In the genomic region with DNA sequence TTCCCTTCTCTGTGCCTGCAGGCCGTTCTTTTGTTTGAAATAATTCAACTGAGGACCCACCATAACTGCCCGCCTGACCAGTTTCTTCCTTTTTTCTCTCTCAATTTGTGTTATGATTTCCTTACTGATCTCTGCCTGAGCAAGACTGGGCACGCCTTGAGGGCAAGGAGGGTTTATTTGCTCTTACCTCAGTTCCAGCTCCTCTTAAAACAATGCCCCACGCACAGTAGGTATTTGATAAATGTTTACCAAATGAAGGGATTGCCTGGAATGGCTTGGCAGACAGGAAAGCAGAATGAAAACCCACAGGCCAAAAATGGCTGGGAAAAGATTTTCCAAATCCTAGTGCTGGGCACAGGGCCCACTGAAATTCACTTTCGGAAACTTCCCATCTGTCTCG, we compare ENCODE assay signal across 18 cellular contexts. TPM values are rescaled to one million over a fixed set of nuclear protein-coding genes. Genes with fewer than 3 reads are reported as not detected.
"Had no signal": no experiment of that assay in that cellular context is flagged by ENCODE, and none has a peak within 500 bp of the region (broad histone marks: within the 10 kb centered on the region; RNA-seq: fewer than 3 reads in every experiment).

No MANE protein-coding gene starts in this region.

RNA-seq across cellular contexts. Expression of gene MICB, which starts 10.3 kb away (rescaled TPM):
- polyA plus RNA-seq: neural cell had no signal

RNA-seq across cellular contexts. Expression of gene MCCD1, which starts 41.1 kb away (rescaled TPM):
- total RNA-seq: activated CD8-positive, alpha-beta memory T cell treated with anti-CD3 and anti-CD28 coated beads, Interleukin-2, amount 10 ng/mL, durations not matched to agents 7 days and 5 days; activated CD8-positive, alpha-beta T cell treated with anti-CD3 and anti-CD28 coated beads for 36 hours; cardiac muscle cell; colonic mucosa; dermis microvascular lymphatic vessel endothelial cell; gastrocnemius medialis; left colon; lower leg skin; naive thymus-derived CD4-positive, alpha-beta T cell; pancreas; prostate gland; sciatic nerve; subcutaneous adipose tissue; T-helper 17 cell; uterus had no signal
- polyA plus RNA-seq: adipose tissue; cardiac muscle cell; naive thymus-derived CD4-positive, alpha-beta T cell; neural cell; pancreas; thymus had no signal

RNA-seq across cellular contexts. Expression of gene ATP6V1G2, which starts 58.7 kb away (rescaled TPM):
- total RNA-seq: dermis microvascular lymphatic vessel endothelial cell had no signal
